In the genomic region with DNA sequence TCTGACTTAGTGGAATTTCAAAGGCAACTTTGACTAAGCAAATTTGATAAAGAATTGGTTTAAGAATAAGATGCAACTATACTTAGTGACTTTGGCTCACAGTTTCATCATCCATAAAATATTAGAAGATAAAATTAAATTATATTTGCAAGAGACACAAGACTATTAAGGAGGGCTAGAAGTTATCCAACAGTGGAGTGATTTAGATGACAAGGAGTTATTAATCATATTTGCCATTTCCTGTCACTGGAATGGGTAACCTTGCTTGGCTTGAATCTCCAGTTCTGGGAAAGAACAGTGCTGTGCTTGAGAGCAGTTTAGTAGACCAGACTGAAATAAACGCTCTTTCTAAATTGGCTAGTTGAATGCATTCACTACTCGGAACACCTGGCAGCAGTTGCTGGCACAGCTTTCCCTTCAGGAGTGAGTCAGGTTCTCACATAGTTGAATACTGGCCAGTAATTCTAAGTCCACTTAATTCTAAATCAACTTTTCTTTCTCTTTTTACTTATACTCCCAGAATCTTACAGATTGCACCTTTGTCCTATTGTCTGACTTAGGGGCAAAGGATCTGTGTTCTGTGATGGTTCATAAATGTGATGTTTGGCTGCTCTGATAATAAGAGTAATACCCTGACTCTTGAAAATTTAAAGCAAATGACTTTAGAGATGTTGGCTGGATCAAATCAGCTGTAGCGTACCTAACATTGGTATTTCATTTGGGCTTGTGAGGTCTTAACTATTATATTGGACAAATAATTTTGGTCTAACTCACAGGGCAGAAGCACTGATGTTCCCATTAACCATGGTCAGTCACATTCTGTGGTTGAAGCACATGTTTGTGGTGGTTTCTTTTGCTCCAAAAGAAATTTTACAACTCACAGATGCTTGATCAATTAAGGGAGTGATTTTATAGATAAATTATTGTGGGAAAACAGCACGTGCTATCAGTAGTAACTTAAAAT, we compare ENCODE assay signal across 1 cellular context.
TF ChIP-seq lines count a peak whose summit lies in the region.

No MANE protein-coding gene starts in this region.

TF ChIP-seq in SK-N-SH treated with all-trans-retinoic acid at 6 μM for 48 hours, 23 proteins besides CTCF, POLR2A, EP300 and RAD21 (continued from another document):
- TF ChIP-seq POU6F1 (CRISPR knock-in tag; IDR thresholded peaks at IDR 0.05; ENCODE audit: borderline replicate concordance, low read depth) (no peak), BACH2 (CRISPR knock-in tag; IDR thresholded peaks at IDR 0.05; ENCODE audit: borderline replicate concordance) (no peak), TSHZ2 (CRISPR knock-in tag; IDR thresholded peaks at IDR 0.05) (no peak), PPARA (CRISPR knock-in tag; IDR thresholded peaks at IDR 0.05; ENCODE audit: borderline replicate concordance) (no peak), ESRRG (CRISPR knock-in tag; IDR thresholded peaks at IDR 0.05) (no peak), TOX (CRISPR knock-in tag; IDR thresholded peaks at IDR 0.05; ENCODE audit: borderline replicate concordance) (no peak), RARB (CRISPR knock-in tag; IDR thresholded peaks at IDR 0.05) (no peak), SNAI2 (CRISPR knock-in tag; IDR thresholded peaks at IDR 0.05) (peak; percentile 23; the same call in 1 of the 2 replicates)
